Comparison of ENCODE assay signal across 11 cellular contexts in genomic region chr11:96228911-96229310, GRCh38.
DNase-seq lines count a peak whose midpoint lies in the region; ATAC-seq and TF ChIP-seq lines count a peak whose summit lies in the region.
"Had no signal": no experiment of that assay in that cellular context is flagged by ENCODE, and none has a peak within 500 bp of the region (broad histone marks: within the 10 kb centered on the region; RNA-seq: fewer than 3 reads in every experiment).

No MANE protein-coding gene starts in this region.

- no peak for DNase-seq in activated CD4-positive, alpha-beta memory T cell treated with anti-CD3 and anti-CD28 coated beads for 36 hours
- no peak for DNase-seq in activated CD4-positive, alpha-beta memory T cell treated with anti-CD3 and anti-CD28 coated beads, Interleukin-2, amount 10 ng/mL, durations not matched to agents 7 days and 5 days
- DNase-seq in adrenal gland, result no peak
- DNase-seq in iris pigment epithelial cell (ENCODE audit: low read depth), result peak; percentile 75
- DNase-seq in NCI-H1436 (lab: John Stamatoyannopoulos, UW), result no peak
- DNase-seq: activated CD4-positive, alpha-beta T cell treated with anti-CD3 and anti-CD28 coated beads for 4 hours; NCI-H1092 had no signal

- no peak for TF ChIP-seq POLR2A in adrenal gland (IDR thresholded peaks at IDR 0.05)

- TF ChIP-seq CTCF in adrenal gland (IDR thresholded peaks at IDR 0.05), result no peak

- POLR2A ChIA-PET in activated CD4-positive, alpha-beta memory T cell treated with anti-CD3 and anti-CD28 coated beads for 36 hours (lab: Charles Lee), result no interaction called here
- POLR2A ChIA-PET in activated CD4-positive, alpha-beta memory T cell treated with anti-CD3 and anti-CD28 coated beads, Interleukin-2, amount 10 ng/mL, durations not matched to agents 7 days and 5 days (lab: Charles Lee), result interaction anchor here (1.0 kb wide), 1 partner anchor 8 kb away, joined by 3 read pairs; no protein-coding TSS in a partner anchor

- no peaks in the 10 kb centered on the region for H3K27me3 Mint-ChIP-seq in activated CD4-positive, alpha-beta memory T cell treated with anti-CD3 and anti-CD28 coated beads for 36 hours
- H3K27me3 Mint-ChIP-seq in activated CD4-positive, alpha-beta memory T cell treated with anti-CD3 and anti-CD28 coated beads, Interleukin-2, amount 10 ng/mL, durations not matched to agents 7 days and 5 days, result no peaks in the 10 kb centered on the region

- H3K27ac ChIP-seq in adrenal gland, result peak overlapping the region in 4 of 5 donors; percentile 7 to 63 (median 58)
- peak overlapping the region; percentile 47 for H3K27ac ChIP-seq in subcutaneous abdominal adipose tissue (ENCODE audit: low read depth, low read length)

- H3K9me3 Mint-ChIP-seq in activated CD4-positive, alpha-beta memory T cell treated with anti-CD3 and anti-CD28 coated beads for 36 hours, result no peaks in the 10 kb centered on the region
- H3K9me3 Mint-ChIP-seq in activated CD4-positive, alpha-beta memory T cell treated with anti-CD3 and anti-CD28 coated beads, Interleukin-2, amount 10 ng/mL, durations not matched to agents 7 days and 5 days, result no peaks in the 10 kb centered on the region

- intact Hi-C loops in activated CD4-positive, alpha-beta memory T cell treated with anti-CD3 and anti-CD28 coated beads for 36 hours (cut with micrococcal nuclease), result loop anchor here (1.0 kb wide), 3 partner anchors 8 to 41 kb away; no protein-coding TSS in a partner anchor
- intact Hi-C loops in adrenal gland (cut with DNase I), result no loop called here

- H3K4me1 ChIP-seq in adrenal gland (replicated peaks in 1 of 2) (peaks cover 7 to 21% of the 10 kb centered on the region in 2 donors), subcutaneous abdominal adipose tissue (ENCODE audit: control insufficient read depth in 5 of 5, insufficient read depth in 5 of 5, low read length in 5 of 5) (peaks cover 2 to 33% (median 31%) of the 10 kb centered on the region in 5 donors)
- H3K4me1 ChIP-seq: colonic mucosa had no signal

- H3K4me3 Mint-ChIP-seq in activated CD4-positive, alpha-beta memory T cell treated with anti-CD3 and anti-CD28 coated beads for 36 hours, result no peak overlapping the region
- no peak overlapping the region for H3K4me3 Mint-ChIP-seq in activated CD4-positive, alpha-beta memory T cell treated with anti-CD3 and anti-CD28 coated beads, Interleukin-2, amount 10 ng/mL, durations not matched to agents 7 days and 5 days

- H3K36me3 ChIP-seq in adrenal gland (replicated peaks in 1 of 2), result no peaks in the 10 kb centered on the region
- H3K36me3 ChIP-seq in subcutaneous abdominal adipose tissue (ENCODE audit: control insufficient read depth in 5 of 5, insufficient read depth in 5 of 5, low read length in 5 of 5), result no peaks in the 10 kb centered on the region
- H3K36me3 ChIP-seq: colonic mucosa had no signal

- H3K4me1 Mint-ChIP-seq in activated CD4-positive, alpha-beta memory T cell treated with anti-CD3 and anti-CD28 coated beads for 36 hours (ENCODE audit: low read depth), result peaks cover 81% of the 10 kb centered on the region
- peaks cover 33% of the 10 kb centered on the region for H3K4me1 Mint-ChIP-seq in activated CD4-positive, alpha-beta memory T cell treated with anti-CD3 and anti-CD28 coated beads, Interleukin-2, amount 10 ng/mL, durations not matched to agents 7 days and 5 days

- peaks cover 28% of the 10 kb centered on the region for H3K36me3 Mint-ChIP-seq in activated CD4-positive, alpha-beta memory T cell treated with anti-CD3 and anti-CD28 coated beads for 36 hours
- H3K36me3 Mint-ChIP-seq in activated CD4-positive, alpha-beta memory T cell treated with anti-CD3 and anti-CD28 coated beads, Interleukin-2, amount 10 ng/mL, durations not matched to agents 7 days and 5 days (ENCODE audit: low read depth), result peaks cover 20% of the 10 kb centered on the region

- H3K9me3 ChIP-seq in adrenal gland (replicated peaks in 1 of 3), result no peaks in the 10 kb centered on the region
- no peaks in the 10 kb centered on the region for H3K9me3 ChIP-seq in subcutaneous abdominal adipose tissue (ENCODE audit: control insufficient read depth in 5 of 5, low read length in 5 of 5)
- H3K9me3 ChIP-seq: colonic mucosa had no signal

- ATAC-seq in GM19395 (IDR thresholded peaks at IDR 0.05; ENCODE audit: unreplicated experiment) (no peak), HG02885 (IDR thresholded peaks at IDR 0.05; ENCODE audit: poor library complexity, unreplicated experiment) (no peak)

- H3K27me3 ChIP-seq in adrenal gland (no peaks in the 10 kb centered on the region), subcutaneous abdominal adipose tissue (ENCODE audit: control insufficient read depth in 5 of 5, insufficient read depth in 4 of 5, low read length in 5 of 5) (no peaks in the 10 kb centered on the region)
- H3K27me3 ChIP-seq: colonic mucosa had no signal

- H3K9ac ChIP-seq in subcutaneous abdominal adipose tissue (ENCODE audit: low read length in 5 of 5), result no peak overlapping the region

- CTCF ChIA-PET in activated CD4-positive, alpha-beta memory T cell treated with anti-CD3 and anti-CD28 coated beads for 36 hours (lab: Charles Lee), result interaction anchor here (1.1 to 1.4 kb wide), 2 partner anchors 113 to 174 kb away, joined by 4 read pairs; no protein-coding TSS in a partner anchor
- CTCF ChIA-PET in activated CD4-positive, alpha-beta memory T cell treated with anti-CD3 and anti-CD28 coated beads, Interleukin-2, amount 10 ng/mL, durations not matched to agents 7 days and 5 days (lab: Charles Lee), result interaction anchor here (2.4 to 3.2 kb wide), 2 partner anchors 114 kb away, joined by 6 to 12 read pairs; partner anchors contain the start of gene MAML2

- H3K27ac Mint-ChIP-seq in activated CD4-positive, alpha-beta memory T cell treated with anti-CD3 and anti-CD28 coated beads for 36 hours, result peak overlapping the region; percentile 83
- no peak overlapping the region for H3K27ac Mint-ChIP-seq in activated CD4-positive, alpha-beta memory T cell treated with anti-CD3 and anti-CD28 coated beads, Interleukin-2, amount 10 ng/mL, durations not matched to agents 7 days and 5 days

- H3K4me3 ChIP-seq in adrenal gland (no peak overlapping the region), subcutaneous abdominal adipose tissue (ENCODE audit: low read depth in 1 of 5, low read length in 5 of 5) (no peak overlapping the region)
- H3K4me3 ChIP-seq: colonic mucosa had no signal
